ENCODE assay signal across 1 cellular context in genomic region chr17:32919875-32920274, GRCh38. TPM values are rescaled to one million over a fixed set of nuclear protein-coding genes. Genes with fewer than 3 reads are reported as not detected.
"Had no signal": no experiment of that assay in that cellular context is flagged by ENCODE, and none has a peak within 500 bp of the region (broad histone marks: within the 10 kb centered on the region; RNA-seq: fewer than 3 reads in every experiment).

No MANE protein-coding gene starts in this region.

RNA-seq across cellular contexts. Expression of gene TMEM98, which starts 8.1 kb away (rescaled TPM):
- polyA plus RNA-seq: IgD-negative memory B cell had no signal
